In genomic region chr10:3105905-3106304, GRCh38 we compare ENCODE assay signal across 11 cellular contexts.
"Had no signal": no experiment of that assay in that cellular context is flagged by ENCODE, and none has a peak within 500 bp of the region (broad histone marks: within the 10 kb centered on the region; RNA-seq: fewer than 3 reads in every experiment).

No MANE protein-coding gene starts in this region.

- H3K4me1 ChIP-seq: colonic mucosa, lower lobe of right lung had no signal

- ATAC-seq: activated naive CD8-positive, alpha-beta T cell treated with anti-CD3 and anti-CD28 coated beads, Interleukin-2, amount 50 U/mL, for 24 hours; foreskin keratinocyte; lower lobe of right lung; T-helper 17 cell; WTC11 had no signal

- H3K4me3 ChIP-seq: colonic mucosa, lower lobe of right lung, suprapubic skin had no signal

- H3K27ac ChIP-seq: colonic mucosa, foreskin keratinocyte, lower lobe of right lung, suprapubic skin had no signal

- H3K9me3 ChIP-seq: colonic mucosa, lower lobe of right lung, suprapubic skin had no signal

- DNase-seq: activated CD4-positive, alpha-beta T cell treated with anti-CD3 and anti-CD28 coated beads for 48 hours; activated naive CD4-positive, alpha-beta T cell; activated naive CD8-positive, alpha-beta T cell treated with anti-CD3 and anti-CD28 coated beads, Interleukin-2, amount 50 U/mL, for 24 hours; colonic mucosa; foreskin keratinocyte; lower lobe of right lung; nephron progenitor cell; T-helper 17 cell; trophoblast cell had no signal

- H3K27me3 ChIP-seq: colonic mucosa, foreskin keratinocyte, suprapubic skin had no signal
